In genomic region chr2:31558401-31559295, GRCh38 we compare ENCODE assay signal across 1 cellular context.
TF ChIP-seq lines count a peak whose summit lies in the region.

No MANE protein-coding gene starts in this region.

TF ChIP-seq in HepG2, 621 proteins besides CTCF, POLR2A, EP300 and RAD21 (continued from another document and continues in another):
- TF ChIP-seq MAZ (IDR thresholded peaks at IDR 0.05; ENCODE audit: borderline replicate concordance, low read depth, low read length) (no peak), MAZ (CRISPR knock-in tag; IDR thresholded peaks at IDR 0.05; ENCODE audit: low read depth) (no peak), GATAD2A (CRISPR knock-in tag; IDR thresholded peaks at IDR 0.05) (peak; percentile 14; the same call in 1 of the 2 replicates), SOX5 (CRISPR knock-in tag; IDR thresholded peaks at IDR 0.05; ENCODE audit: borderline replicate concordance) (peak; percentile 26; the same call in 1 of the 2 replicates), ZNF644 (CRISPR knock-in tag; IDR thresholded peaks at IDR 0.05; ENCODE audit: low read depth) (0 out of 2 replicates have a peak, but pooled peaks have one; percentile 10), MAFK (conservative IDR thresholded peaks at IDR 0.05 in 1 of 2, IDR thresholded peaks at IDR 0.05 in 1 of 2; ENCODE audit: low read length in 2 of 2) (no peak), ARID5B (CRISPR knock-in tag; IDR thresholded peaks at IDR 0.05) (no peak), FOSL2 (CRISPR knock-in tag; IDR thresholded peaks at IDR 0.05) (peak; percentile 74), CBFB (CRISPR knock-in tag; IDR thresholded peaks at IDR 0.05) (peak; percentile 88), KAT8 (CRISPR knock-in tag; IDR thresholded peaks at IDR 0.05) (no peak), ZBTB8A (CRISPR knock-in tag; IDR thresholded peaks at IDR 0.05; ENCODE audit: borderline replicate concordance, low read depth) (no peak), RFX5 (IDR thresholded peaks at IDR 0.05; ENCODE audit: low read depth, low read length) (peak; percentile 74), TSC22D2 (CRISPR knock-in tag; IDR thresholded peaks at IDR 0.05; ENCODE audit: borderline replicate concordance) (no peak), SAFB2 (CRISPR knock-in tag; IDR thresholded peaks at IDR 0.05; ENCODE audit: borderline replicate concordance, low read depth) (no peak), ZNF33B (CRISPR knock-in tag; IDR thresholded peaks at IDR 0.05) (no peak), NCOA1 (CRISPR knock-in tag; IDR thresholded peaks at IDR 0.05) (no peak), ZBTB7B (CRISPR knock-in tag; IDR thresholded peaks at IDR 0.05) (no peak), ZNF281 (CRISPR knock-in tag; IDR thresholded peaks at IDR 0.05; ENCODE audit: borderline replicate concordance) (no peak), ZFX (CRISPR knock-in tag; IDR thresholded peaks at IDR 0.05; ENCODE audit: low read depth) (no peak), SRF (IDR thresholded peaks at IDR 0.05; ENCODE audit: low read depth, low read length) (peak; percentile 95), NFE2 (CRISPR knock-in tag; IDR thresholded peaks at IDR 0.05) (peak; percentile 45; the same call in 1 of the 2 replicates), TCF7 (IDR thresholded peaks at IDR 0.05; ENCODE audit: low read depth) (0 out of 2 replicates have a peak, but pooled peaks have one; percentile 16), NR2C2 (CRISPR knock-in tag; IDR thresholded peaks at IDR 0.05; ENCODE audit: borderline replicate concordance) (peak; percentile 36; the same call in 1 of the 2 replicates), JUN (CRISPR knock-in tag; IDR thresholded peaks at IDR 0.05) (0 out of 2 replicates have a peak, but pooled peaks have one; percentile 54), POGZ (CRISPR knock-in tag; IDR thresholded peaks at IDR 0.05) (0 out of 2 replicates have a peak, but pooled peaks have one; percentile 13), NFKB2 (CRISPR knock-in tag; IDR thresholded peaks at IDR 0.05; ENCODE audit: borderline replicate concordance) (no peak), ZBTB10 (CRISPR knock-in tag; IDR thresholded peaks at IDR 0.05; ENCODE audit: borderline replicate concordance) (no peak), RBFOX2 (IDR thresholded peaks at IDR 0.05; ENCODE audit: low read depth, low read length) (no peak), ZBTB20 (CRISPR knock-in tag; IDR thresholded peaks at IDR 0.05; ENCODE audit: borderline replicate concordance, low read depth) (no peak), CREB1 (IDR thresholded peaks at IDR 0.05) (no peak), CREB1 (CRISPR knock-in tag; IDR thresholded peaks at IDR 0.05) (peak; percentile 67), CREM (IDR thresholded peaks at IDR 0.05) (0 out of 2 replicates have a peak, but pooled peaks have one; percentile 22), CREM (CRISPR knock-in tag; IDR thresholded peaks at IDR 0.05) (no peak), MAF1 (CRISPR knock-in tag; IDR thresholded peaks at IDR 0.05; ENCODE audit: borderline replicate concordance) (no peak), FOXK1 (CRISPR knock-in tag; IDR thresholded peaks at IDR 0.05; ENCODE audit: borderline replicate concordance, low read depth) (peak; percentile 30; the same call in 1 of the 2 replicates), ZNF160 (CRISPR knock-in tag; IDR thresholded peaks at IDR 0.05) (no peak), SOX6 (IDR thresholded peaks at IDR 0.05) (no peak), SOX6 (CRISPR knock-in tag; IDR thresholded peaks at IDR 0.05) (peak; percentile 42; the same call in 1 of the 2 replicates), CEBPG (CRISPR knock-in tag; IDR thresholded peaks at IDR 0.05) (peak; percentile 83), MNT (IDR thresholded peaks at IDR 0.05) (no peak), NFE2L2 (IDR thresholded peaks at IDR 0.05; ENCODE audit: low read length) (peak; percentile 29; the same call in 1 of the 2 replicates), ZBTB21 (CRISPR knock-in tag; IDR thresholded peaks at IDR 0.05) (peak; percentile 86), YEATS2 (CRISPR knock-in tag; IDR thresholded peaks at IDR 0.05; ENCODE audit: borderline replicate concordance) (peak; percentile 34; the same call in 1 of the 2 replicates), CEBPB (IDR thresholded peaks at IDR 0.05; ENCODE audit: borderline replicate concordance, low read depth, low read length) (peak; percentile 95)
- TF ChIP-seq, protein P1, sequence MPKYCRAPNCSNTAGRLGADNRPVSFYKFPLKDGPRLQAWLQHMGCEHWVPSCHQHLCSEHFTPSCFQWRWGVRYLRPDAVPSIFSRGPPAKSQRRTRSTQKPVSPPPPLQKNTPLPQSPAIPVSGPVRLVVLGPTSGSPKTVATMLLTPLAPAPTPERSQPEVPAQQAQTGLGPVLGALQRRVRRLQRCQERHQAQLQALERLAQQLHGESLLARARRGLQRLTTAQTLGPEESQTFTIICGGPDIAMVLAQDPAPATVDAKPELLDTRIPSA (CRISPR knock-in tag; IDR thresholded peaks at IDR 0.05; ENCODE audit: borderline replicate concordance) = no peak
- TF ChIP-seq, protein P2, sequence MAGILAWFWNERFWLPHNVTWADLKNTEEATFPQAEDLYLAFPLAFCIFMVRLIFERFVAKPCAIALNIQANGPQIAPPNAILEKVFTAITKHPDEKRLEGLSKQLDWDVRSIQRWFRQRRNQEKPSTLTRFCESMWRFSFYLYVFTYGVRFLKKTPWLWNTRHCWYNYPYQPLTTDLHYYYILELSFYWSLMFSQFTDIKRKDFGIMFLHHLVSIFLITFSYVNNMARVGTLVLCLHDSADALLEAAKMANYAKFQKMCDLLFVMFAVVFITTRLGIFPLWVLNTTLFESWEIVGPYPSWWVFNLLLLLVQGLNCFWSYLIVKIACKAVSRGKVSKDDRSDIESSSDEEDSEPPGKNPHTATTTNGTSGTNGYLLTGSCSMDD (CRISPR knock-in tag; IDR thresholded peaks at IDR 0.05) = no peak
- TF ChIP-seq, protein P3, sequence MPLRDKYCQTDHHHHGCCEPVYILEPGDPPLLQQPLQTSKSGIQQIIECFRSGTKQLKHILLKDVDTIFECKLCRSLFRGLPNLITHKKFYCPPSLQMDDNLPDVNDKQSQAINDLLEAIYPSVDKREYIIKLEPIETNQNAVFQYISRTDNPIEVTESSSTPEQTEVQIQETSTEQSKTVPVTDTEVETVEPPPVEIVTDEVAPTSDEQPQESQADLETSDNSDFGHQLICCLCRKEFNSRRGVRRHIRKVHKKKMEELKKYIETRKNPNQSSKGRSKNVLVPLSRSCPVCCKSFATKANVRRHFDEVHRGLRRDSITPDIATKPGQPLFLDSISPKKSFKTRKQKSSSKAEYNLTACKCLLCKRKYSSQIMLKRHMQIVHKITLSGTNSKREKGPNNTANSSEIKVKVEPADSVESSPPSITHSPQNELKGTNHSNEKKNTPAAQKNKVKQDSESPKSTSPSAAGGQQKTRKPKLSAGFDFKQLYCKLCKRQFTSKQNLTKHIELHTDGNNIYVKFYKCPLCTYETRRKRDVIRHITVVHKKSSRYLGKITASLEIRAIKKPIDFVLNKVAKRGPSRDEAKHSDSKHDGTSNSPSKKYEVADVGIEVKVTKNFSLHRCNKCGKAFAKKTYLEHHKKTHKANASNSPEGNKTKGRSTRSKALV (CRISPR knock-in tag; IDR thresholded peaks at IDR 0.05) = no peak
- TF ChIP-seq, protein P4, sequence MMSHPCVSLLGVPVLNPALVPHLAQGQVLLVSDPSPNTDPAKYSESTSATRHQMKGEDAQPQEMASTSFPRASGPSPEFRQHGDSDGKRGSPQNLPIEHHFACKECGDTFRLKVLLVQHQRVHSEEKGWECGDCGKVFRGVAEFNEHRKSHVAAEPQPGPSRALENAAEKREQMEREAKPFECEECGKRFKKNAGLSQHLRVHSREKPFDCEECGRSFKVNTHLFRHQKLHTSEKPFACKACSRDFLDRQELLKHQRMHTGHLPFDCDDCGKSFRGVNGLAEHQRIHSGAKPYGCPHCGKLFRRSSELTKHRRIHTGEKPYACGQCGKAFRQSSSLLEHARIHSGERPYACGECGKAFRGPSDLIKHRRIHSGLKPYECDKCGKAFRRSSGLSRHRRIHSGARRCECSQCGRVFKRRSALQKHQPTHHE (CRISPR knock-in tag; IDR thresholded peaks at IDR 0.05; ENCODE audit: borderline replicate concordance) = no peak
- TF ChIP-seq, protein P5, sequence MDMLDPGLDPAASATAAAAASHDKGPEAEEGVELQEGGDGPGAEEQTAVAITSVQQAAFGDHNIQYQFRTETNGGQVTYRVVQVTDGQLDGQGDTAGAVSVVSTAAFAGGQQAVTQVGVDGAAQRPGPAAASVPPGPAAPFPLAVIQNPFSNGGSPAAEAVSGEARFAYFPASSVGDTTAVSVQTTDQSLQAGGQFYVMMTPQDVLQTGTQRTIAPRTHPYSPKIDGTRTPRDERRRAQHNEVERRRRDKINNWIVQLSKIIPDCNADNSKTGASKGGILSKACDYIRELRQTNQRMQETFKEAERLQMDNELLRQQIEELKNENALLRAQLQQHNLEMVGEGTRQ (IDR thresholded peaks at IDR 0.05; ENCODE audit: low read depth, low read length) = no peak
- TF ChIP-seq, protein P5 (CRISPR knock-in tag; IDR thresholded peaks at IDR 0.05; ENCODE audit: borderline replicate concordance) = peak; percentile 74; the same call in 1 of the 2 replicates
